Comparison of ENCODE assay signal across 32 cellular contexts in the genomic region with DNA sequence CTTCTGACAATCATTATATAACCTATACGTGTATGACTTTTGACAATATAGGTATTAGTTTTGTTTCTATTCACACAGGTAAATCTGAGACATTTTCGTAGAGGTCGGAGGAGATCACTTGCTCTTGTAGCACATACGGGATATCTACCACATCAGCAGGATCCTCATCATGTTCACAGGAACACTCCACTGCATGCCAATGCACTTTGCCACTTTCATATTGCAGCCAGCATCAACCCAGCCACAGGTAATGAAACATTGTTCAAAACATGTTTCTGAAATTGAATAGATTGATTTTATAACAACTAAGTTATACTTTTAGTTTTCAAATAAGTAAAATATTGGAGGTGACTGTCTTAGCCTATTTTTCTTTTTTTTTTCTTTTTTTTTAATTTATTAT.
"Had no signal": no experiment of that assay in that cellular context is flagged by ENCODE, and none has a peak within 500 bp of the region (broad histone marks: within the 10 kb centered on the region; RNA-seq: fewer than 3 reads in every experiment).

No MANE protein-coding gene starts in this region.

- H3K27me3 ChIP-seq: adrenal gland, body of pancreas had no signal

- ATAC-seq: activated CD4-positive, alpha-beta T cell treated with anti-CD3 and anti-CD28 coated beads for 36 hours; activated CD8-positive, alpha-beta memory T cell treated with anti-CD3 and anti-CD28 coated beads, Interleukin-2, amount 10 ng/mL, durations not matched to agents 7 days and 5 days; activated CD8-positive, alpha-beta T cell treated with anti-CD3 and anti-CD28 coated beads, Interleukin-2, amount 10 ng/mL, durations not matched to agents 7 days and 5 days; activated naive CD8-positive, alpha-beta T cell treated with anti-CD3 and anti-CD28 coated beads, Interleukin-2, amount 50 U/mL, for 24 hours; body of pancreas; esophagus mucosa had no signal

- H3K4me1 ChIP-seq: adrenal gland, body of pancreas had no signal

- H3K4me3 ChIP-seq: adrenal gland, body of pancreas had no signal

- H3K9me3 ChIP-seq: adrenal gland, body of pancreas had no signal

- H3K27ac Mint-ChIP-seq: activated CD4-positive, alpha-beta memory T cell treated with anti-CD3 and anti-CD28 coated beads for 36 hours; activated CD4-positive, alpha-beta T cell treated with anti-CD3 and anti-CD28 coated beads for 36 hours; activated CD4-positive, alpha-beta T cell treated with anti-CD3 and anti-CD28 coated beads, Interleukin-2, amount 10 ng/mL, durations not matched to agents 24 days and 14 days; activated CD8-positive, alpha-beta memory T cell treated with anti-CD3 and anti-CD28 coated beads, Interleukin-2, amount 10 ng/mL, durations not matched to agents 7 days and 5 days; activated CD8-positive, alpha-beta T cell treated with anti-CD3 and anti-CD28 coated beads, Interleukin-2, amount 10 ng/mL, durations not matched to agents 7 days and 5 days; activated naive CD4-positive, alpha-beta T cell treated with anti-CD3 and anti-CD28 coated beads for 36 hours; activated naive CD4-positive, alpha-beta T cell treated with anti-CD3 and anti-CD28 coated beads, Interleukin-2, amount 50 U/mL, for 24 hours; activated naive CD8-positive, alpha-beta T cell treated with anti-CD3 and anti-CD28 coated beads for 36 hours; activated naive CD8-positive, alpha-beta T cell treated with anti-CD3 and anti-CD28 coated beads, Interleukin-2, amount 50 U/mL, for 24 hours; activated T-helper 1 cell treated with anti-CD3 and anti-CD28 coated beads, Interleukin-12 subunit alpha, Interleukin-12 subunit beta, Interleukin-2, Interleukin-4 antibody, amounts not matched to agents 30 ng/mL and 10 ng/mL and 1 ng/mL, durations not matched to agents 14 hours and 24 hours and 36 hours; activated T-helper 2 cell treated with anti-CD3 and anti-CD28 coated beads, Interferon-gamma antibody, Interleukin-2, Interleukin-4, amounts not matched to agents 10 μg/mL and 5 μg/mL and 100 μg/mL, durations not matched to agents 14 hours and 24 hours and 36 hours had no signal

- H3K4me3 Mint-ChIP-seq: activated CD4-positive, alpha-beta memory T cell treated with anti-CD3 and anti-CD28 coated beads for 36 hours; activated CD4-positive, alpha-beta T cell treated with anti-CD3 and anti-CD28 coated beads for 36 hours; activated CD4-positive, alpha-beta T cell treated with anti-CD3 and anti-CD28 coated beads, Interleukin-2, amount 10 ng/mL, durations not matched to agents 24 days and 14 days; activated CD8-positive, alpha-beta memory T cell treated with anti-CD3 and anti-CD28 coated beads, Interleukin-2, amount 10 ng/mL, durations not matched to agents 7 days and 5 days; activated CD8-positive, alpha-beta T cell treated with anti-CD3 and anti-CD28 coated beads, Interleukin-2, amount 10 ng/mL, durations not matched to agents 7 days and 5 days; activated naive CD4-positive, alpha-beta T cell treated with anti-CD3 and anti-CD28 coated beads for 36 hours; activated naive CD4-positive, alpha-beta T cell treated with anti-CD3 and anti-CD28 coated beads, Interleukin-2, amount 50 U/mL, for 24 hours; activated naive CD8-positive, alpha-beta T cell treated with anti-CD3 and anti-CD28 coated beads for 36 hours; activated naive CD8-positive, alpha-beta T cell treated with anti-CD3 and anti-CD28 coated beads, Interleukin-2, amount 50 U/mL, for 24 hours; activated T-helper 1 cell treated with anti-CD3 and anti-CD28 coated beads, Interleukin-12 subunit alpha, Interleukin-12 subunit beta, Interleukin-2, Interleukin-4 antibody, amounts not matched to agents 30 ng/mL and 10 ng/mL and 1 ng/mL, durations not matched to agents 14 hours and 24 hours and 36 hours had no signal

- DNase-seq: activated CD4-positive, alpha-beta memory T cell treated with anti-CD3 and anti-CD28 coated beads for 36 hours; activated CD4-positive, alpha-beta T cell treated with anti-CD3 and anti-CD28 coated beads for 36 hours; activated CD4-positive, alpha-beta T cell treated with anti-CD3 and anti-CD28 coated beads, Interleukin-2, amount 10 ng/mL, durations not matched to agents 24 days and 14 days; activated CD4-positive, CD25-positive, alpha-beta regulatory T cell; activated CD4-positive, CD25-positive, alpha-beta regulatory T cell treated with anti-CD3 and anti-CD28 coated beads, Interleukin-2, amount 50 U/mL, for 72 hours; activated CD8-positive, alpha-beta memory T cell treated with anti-CD3 and anti-CD28 coated beads, Interleukin-2, amount 10 ng/mL, durations not matched to agents 7 days and 5 days; activated CD8-positive, alpha-beta memory T cell treated with anti-CD3 and anti-CD28 coated beads, Interleukin-2, amount 50 U/mL, for 4 hours; activated CD8-positive, alpha-beta T cell treated with anti-CD3 and anti-CD28 coated beads, Interleukin-2, amount 10 ng/mL, durations not matched to agents 7 days and 5 days; activated effector memory CD4-positive, alpha-beta T cell treated with anti-CD3 and anti-CD28 coated beads, Interleukin-2, amount 50 U/mL, for 16 hours; activated naive CD4-positive, alpha-beta T cell treated with anti-CD3 and anti-CD28 coated beads for 36 hours; activated naive CD8-positive, alpha-beta T cell treated with anti-CD3 and anti-CD28 coated beads for 36 hours; activated naive CD8-positive, alpha-beta T cell treated with anti-CD3 and anti-CD28 coated beads, Interleukin-2, amount 50 U/mL, for 24 hours; activated T-cell treated with anti-CD3 and anti-CD28 coated beads, Interleukin-2, amount 50 U/mL, for 1 hour; activated T-cell treated with anti-CD3 and anti-CD28 coated beads, Interleukin-2, amount 50 U/mL, for 48 hours; adrenal gland; amygdala; aorta; body of pancreas; caudate nucleus; cortex of kidney; dermis blood vessel endothelial cell; effector CD4-positive, alpha-beta T cell; foreskin fibroblast; T-helper 1 cell; T-helper 2 cell had no signal

- FAIRE-seq: colon, endometrium, frontal cortex had no signal

- H3K4me1 Mint-ChIP-seq: activated CD4-positive, alpha-beta T cell treated with anti-CD3 and anti-CD28 coated beads for 36 hours; activated CD8-positive, alpha-beta memory T cell treated with anti-CD3 and anti-CD28 coated beads, Interleukin-2, amount 10 ng/mL, durations not matched to agents 7 days and 5 days; activated naive CD8-positive, alpha-beta T cell treated with anti-CD3 and anti-CD28 coated beads, Interleukin-2, amount 50 U/mL, for 24 hours had no signal

- H3K27ac ChIP-seq: adrenal gland, body of pancreas had no signal

- H3K27me3 Mint-ChIP-seq: activated CD4-positive, alpha-beta memory T cell treated with anti-CD3 and anti-CD28 coated beads for 36 hours; activated CD4-positive, alpha-beta T cell treated with anti-CD3 and anti-CD28 coated beads for 36 hours; activated CD4-positive, alpha-beta T cell treated with anti-CD3 and anti-CD28 coated beads, Interleukin-2, amount 10 ng/mL, durations not matched to agents 24 days and 14 days; activated CD8-positive, alpha-beta memory T cell treated with anti-CD3 and anti-CD28 coated beads, Interleukin-2, amount 10 ng/mL, durations not matched to agents 7 days and 5 days; activated naive CD4-positive, alpha-beta T cell treated with anti-CD3 and anti-CD28 coated beads, Interleukin-2, amount 50 U/mL, for 24 hours; activated naive CD8-positive, alpha-beta T cell treated with anti-CD3 and anti-CD28 coated beads for 36 hours; activated naive CD8-positive, alpha-beta T cell treated with anti-CD3 and anti-CD28 coated beads, Interleukin-2, amount 50 U/mL, for 24 hours had no signal

- H3K9me3 Mint-ChIP-seq: activated CD4-positive, alpha-beta memory T cell treated with anti-CD3 and anti-CD28 coated beads for 36 hours; activated CD4-positive, alpha-beta T cell treated with anti-CD3 and anti-CD28 coated beads, Interleukin-2, amount 10 ng/mL, durations not matched to agents 24 days and 14 days; activated naive CD4-positive, alpha-beta T cell treated with anti-CD3 and anti-CD28 coated beads, Interleukin-2, amount 50 U/mL, for 24 hours; activated naive CD8-positive, alpha-beta T cell treated with anti-CD3 and anti-CD28 coated beads for 36 hours; activated naive CD8-positive, alpha-beta T cell treated with anti-CD3 and anti-CD28 coated beads, Interleukin-2, amount 50 U/mL, for 24 hours; activated T-helper 1 cell treated with anti-CD3 and anti-CD28 coated beads, Interleukin-12 subunit alpha, Interleukin-12 subunit beta, Interleukin-2, Interleukin-4 antibody, amounts not matched to agents 30 ng/mL and 10 ng/mL and 1 ng/mL, durations not matched to agents 14 hours and 24 hours and 36 hours had no signal
